32 cellular contexts compared by ENCODE assay signal in genomic region chr5:180598797-180599589, GRCh38. TPM values are rescaled to one million over a fixed set of nuclear protein-coding genes. Genes with fewer than 3 reads are reported as not detected.
DNase-seq lines count a peak whose midpoint lies in the region; ATAC-seq and TF ChIP-seq lines count a peak whose summit lies in the region.
"Had no signal": no experiment of that assay in that cellular context is flagged by ENCODE, and none has a peak within 500 bp of the region (broad histone marks: within the 10 kb centered on the region; RNA-seq: fewer than 3 reads in every experiment).

No MANE protein-coding gene starts in this region.

- ATAC-seq in GM21528 (IDR thresholded peaks at IDR 0.05; ENCODE audit: low FRiP score, unreplicated experiment) (no peak), HG02885 (IDR thresholded peaks at IDR 0.05; ENCODE audit: poor library complexity, unreplicated experiment) (no peak)
- ATAC-seq: A549; activated CD4-positive, alpha-beta T cell treated with anti-CD3 and anti-CD28 coated beads for 36 hours; activated CD8-positive, alpha-beta T cell treated with anti-CD3 and anti-CD28 coated beads, Interleukin-2, amount 10 ng/mL, durations not matched to agents 7 days and 5 days; activated T-cell treated with anti-CD3 and anti-CD28 coated beads, Interleukin-2, amount 50 U/mL, for 72 hours; gastrocnemius medialis; HCT116; Panc1; pancreas; stimulated activated naive CD8-positive, alpha-beta T cell treated with anti-CD3 and anti-CD28 coated beads, Interleukin-15, Interleukin-2, amounts not matched to agents 100 U/mL and 50 U/mL, for 24 hours had no signal

- peaks cover 3% of the 10 kb centered on the region for H3K27me3 ChIP-seq in osteoblast (ENCODE audit: insufficient read depth, low read length)
- H3K27me3 ChIP-seq: breast epithelium, gastrocnemius medialis, hepatocyte, pancreas had no signal

- peak; percentile 20 for DNase-seq in activated T-cell treated with anti-CD3 and anti-CD28 coated beads, Interleukin-2, amount 50 U/mL, for 24 hours
- no peak for DNase-seq in activated T-cell treated with anti-CD3 and anti-CD28 coated beads for 4 hours
- DNase-seq in 8988T: peak; percentile 15
- DNase-seq in GM20000 (ENCODE audit: low spot score): peak; percentile 9
- peak; percentile 50 for DNase-seq in osteoblast (ENCODE audit: insufficient read length, low spot score, missing footprints)
- no peak for DNase-seq in activated CD4-positive, CD25-positive, alpha-beta regulatory T cell treated with anti-CD3 and anti-CD28 coated beads, Interleukin-2, amount 50 U/mL, for 72 hours
- DNase-seq: activated CD4-positive, alpha-beta T cell treated with anti-CD3 and anti-CD28 coated beads for 36 hours; activated CD8-positive, alpha-beta T cell treated with anti-CD3 and anti-CD28 coated beads, Interleukin-2, amount 10 ng/mL, durations not matched to agents 7 days and 5 days; activated naive CD4-positive, alpha-beta T cell treated with anti-CD3 and anti-CD28 coated beads, Interleukin-2, amount 50 U/mL, for 16 hours; activated T-cell treated with anti-CD3 and anti-CD28 coated beads, Interleukin-2, amount 50 U/mL, for 72 hours; AML-193; DMS153; gastrocnemius medialis; Kasumi-1; mammary epithelial cell; NCI-H1436 treated with DMSO at 0.1 percent for 48 hours; NCI-H2107; NCI-H748 treated with DMSO at 0.1 percent for 48 hours; nephron progenitor cell; retina; SHP77 treated with DMSO at 0.1 percent for 48 hours; stimulated activated naive CD8-positive, alpha-beta T cell treated with anti-CD3 and anti-CD28 coated beads, Interleukin-15, Interleukin-2, amounts not matched to agents 100 U/mL and 50 U/mL, for 24 hours had no signal

- no peak overlapping the region for H3K4me2 ChIP-seq in osteoblast (ENCODE audit: insufficient read depth, low read length)
- H3K4me2 ChIP-seq: A549, hepatocyte, smooth muscle cell had no signal

- H3K27me3 Mint-ChIP-seq in activated T-cell treated with anti-CD3 and anti-CD28 coated beads, Interleukin-2, amount 50 U/mL, for 24 hours: peaks cover 3% of the 10 kb centered on the region
- H3K27me3 Mint-ChIP-seq: activated CD4-positive, alpha-beta T cell treated with anti-CD3 and anti-CD28 coated beads for 36 hours had no signal

- TF ChIP-seq CTCF in GM20000 (IDR thresholded peaks at IDR 0.05; ENCODE audit: extremely low read depth, missing control alignments) (no peak), osteoblast (IDR thresholded peaks at IDR 0.05; ENCODE audit: extremely low read depth, low read depth, low read length) (no peak)

- no peak overlapping the region for H3K27ac Mint-ChIP-seq in activated T-cell treated with anti-CD3 and anti-CD28 coated beads, Interleukin-2, amount 50 U/mL, for 24 hours
- H3K27ac Mint-ChIP-seq: activated CD4-positive, alpha-beta T cell treated with anti-CD3 and anti-CD28 coated beads for 36 hours; activated CD8-positive, alpha-beta T cell treated with anti-CD3 and anti-CD28 coated beads, Interleukin-2, amount 10 ng/mL, durations not matched to agents 7 days and 5 days; activated T-cell treated with anti-CD3 and anti-CD28 coated beads, Interleukin-2, amount 50 U/mL, for 72 hours; nephron progenitor cell; T-helper 2 cell treated with Interferon-gamma antibody and Interleukin-4, amounts not matched to agents 5 μg/mL and 100 μg/mL, for 36 hours had no signal

- no peaks in the 10 kb centered on the region for H3K4me1 ChIP-seq in osteoblast (ENCODE audit: insufficient read depth, low read length)
- H3K4me1 ChIP-seq: A549, breast epithelium, gastrocnemius medialis had no signal

- no peaks in the 10 kb centered on the region for H3K9me3 ChIP-seq in osteoblast (ENCODE audit: low read depth, low read length)
- H3K9me3 ChIP-seq: A549, breast epithelium, gastrocnemius medialis, pancreas had no signal

- no peaks in the 10 kb centered on the region for H3K9me3 Mint-ChIP-seq in activated T-cell treated with anti-CD3 and anti-CD28 coated beads, Interleukin-2, amount 50 U/mL, for 24 hours
- H3K9me3 Mint-ChIP-seq: activated T-cell treated with anti-CD3 and anti-CD28 coated beads, Interleukin-2, amount 50 U/mL, for 72 hours; nephron progenitor cell; T-helper 2 cell treated with Interferon-gamma antibody and Interleukin-4, amounts not matched to agents 5 μg/mL and 100 μg/mL, for 36 hours had no signal

- H3K4me3 Mint-ChIP-seq in activated T-cell treated with anti-CD3 and anti-CD28 coated beads, Interleukin-2, amount 50 U/mL, for 24 hours: no peak overlapping the region
- H3K4me3 Mint-ChIP-seq: activated CD4-positive, alpha-beta T cell treated with anti-CD3 and anti-CD28 coated beads for 36 hours; activated CD8-positive, alpha-beta T cell treated with anti-CD3 and anti-CD28 coated beads, Interleukin-2, amount 10 ng/mL, durations not matched to agents 7 days and 5 days; activated T-cell treated with anti-CD3 and anti-CD28 coated beads, Interleukin-2, amount 50 U/mL, for 72 hours; nephron progenitor cell; T-helper 2 cell treated with Interferon-gamma antibody and Interleukin-4, amounts not matched to agents 5 μg/mL and 100 μg/mL, for 36 hours had no signal

- no peaks in the 10 kb centered on the region for H4K20me1 ChIP-seq in osteoblast (ENCODE audit: insufficient read depth, low read length)

- H3K27ac ChIP-seq in osteoblast (ENCODE audit: low read depth, low read length): no peak overlapping the region
- H3K27ac ChIP-seq: A549, breast epithelium, gastrocnemius medialis, hepatocyte, pancreas had no signal

- no peaks in the 10 kb centered on the region for H3K79me2 ChIP-seq in osteoblast (ENCODE audit: insufficient read depth, low read length)
- H3K79me2 ChIP-seq: hepatocyte had no signal

- no peak overlapping the region for H3K4me3 ChIP-seq in osteoblast (ENCODE audit: insufficient read depth, low read length)
- H3K4me3 ChIP-seq: A549, breast epithelium, gastrocnemius medialis, hepatocyte, pancreas, smooth muscle cell had no signal

- H2AFZ ChIP-seq in osteoblast (ENCODE audit: low read length): no peak overlapping the region
- H2AFZ ChIP-seq: hepatocyte had no signal

- H3K36me3 Mint-ChIP-seq in activated T-cell treated with anti-CD3 and anti-CD28 coated beads, Interleukin-2, amount 50 U/mL, for 24 hours (ENCODE audit: low read depth): no peaks in the 10 kb centered on the region

- H3K36me3 ChIP-seq in osteoblast (ENCODE audit: insufficient read depth, low read length): no peaks in the 10 kb centered on the region
- H3K36me3 ChIP-seq: breast epithelium, gastrocnemius medialis, pancreas had no signal

- no peaks in the 10 kb centered on the region for H3K4me1 Mint-ChIP-seq in activated T-cell treated with anti-CD3 and anti-CD28 coated beads, Interleukin-2, amount 50 U/mL, for 24 hours (ENCODE audit: low read depth)
- H3K4me1 Mint-ChIP-seq: activated CD4-positive, alpha-beta T cell treated with anti-CD3 and anti-CD28 coated beads for 36 hours had no signal

RNA-seq across cellular contexts. Expression of gene SCGB3A1, which starts 7.7 kb away (rescaled TPM):
- not detected in 2 replicates for total RNA-seq in osteoblast
- total RNA-seq: activated CD4-positive, alpha-beta T cell treated with anti-CD3 and anti-CD28 coated beads for 36 hours; activated CD8-positive, alpha-beta T cell treated with anti-CD3 and anti-CD28 coated beads, Interleukin-2, amount 10 ng/mL, durations not matched to agents 7 days and 5 days; activated T-cell treated with anti-CD3 and anti-CD28 coated beads, Interleukin-2, amount 50 U/mL, for 72 hours; gastrocnemius medialis; hepatocyte; mammary epithelial cell; smooth muscle cell had no signal

RNA-seq across cellular contexts. Expression of gene FLT4, which starts 50.4 kb away (rescaled TPM):
- not detected in 2 replicates for total RNA-seq in osteoblast
- total RNA-seq: mammary epithelial cell, smooth muscle cell had no signal

Comparison
In these comparisons a context has a peak if more than half of its experiments do, and no peak if none do; other contexts are left out.
1. DNase-seq: peak in activated T-cell treated with anti-CD3 and anti-CD28 coated beads, Interleukin-2, amount 50 U/mL, for 24 hours (single experiment), 8988T (single experiment), GM20000 (single experiment) and osteoblast (single experiment); none in activated T-cell treated with anti-CD3 and anti-CD28 coated beads for 4 hours (single experiment) and activated CD4-positive, CD25-positive, alpha-beta regulatory T cell treated with anti-CD3 and anti-CD28 coated beads, Interleukin-2, amount 50 U/mL, for 72 hours (single experiment).